1 cellular context compared by ENCODE assay signal in genomic region chr11:34536056-34536455, GRCh38.
TF ChIP-seq lines count a peak whose summit lies in the region.

No MANE protein-coding gene starts in this region.

TF ChIP-seq in HepG2, 621 proteins besides CTCF, POLR2A, EP300 and RAD21 (continued from another document):
- peak; percentile 20; the same call in 1 of the 2 replicates for TF ChIP-seq PAXIP1 (CRISPR knock-in tag; conservative IDR thresholded peaks at IDR 0.05)
- 0 out of 2 replicates have a peak, but pooled peaks have one; percentile 27 for TF ChIP-seq FOXA3 (CRISPR knock-in tag; IDR thresholded peaks at IDR 0.05)
- TF ChIP-seq ETV5 (CRISPR knock-in tag; IDR thresholded peaks at IDR 0.05; ENCODE audit: borderline replicate concordance), result no peak
- 0 out of 2 replicates have a peak, but pooled peaks have one; percentile 15 for TF ChIP-seq FOXP4 (CRISPR knock-in tag; IDR thresholded peaks at IDR 0.05)
- TF ChIP-seq ZNF562 (CRISPR knock-in tag; IDR thresholded peaks at IDR 0.05; ENCODE audit: borderline replicate concordance), result no peak
- no peak for TF ChIP-seq YEATS2 (CRISPR knock-in tag; IDR thresholded peaks at IDR 0.05; ENCODE audit: borderline replicate concordance)
